In genomic region chr17:10589553-10590145, GRCh38 we compare ENCODE assay signal across 28 cellular contexts. TPM values are rescaled to one million over a fixed set of nuclear protein-coding genes. Genes with fewer than 3 reads are reported as not detected.
"Had no signal": no experiment of that assay in that cellular context is flagged by ENCODE, and none has a peak within 500 bp of the region (broad histone marks: within the 10 kb centered on the region; RNA-seq: fewer than 3 reads in every experiment).

No MANE protein-coding gene starts in this region.

- H3K9me3 Mint-ChIP-seq: natural killer cell; stimulated activated effector memory CD8-positive, alpha-beta T cell treated with anti-CD3 and anti-CD28 coated beads, Interleukin-12 subunit alpha, Interleukin-12 subunit beta, amount 100 ng/mL, for 72 hours; stimulated activated naive B cell treated with anti-CD40 and anti-IgM and Interleukin-4, amounts not matched to agents 10 μg/mL and 1 μg/mL and 100 μg/mL, for 72 hours; stimulated activated naive CD8-positive, alpha-beta T cell treated with anti-CD3 and anti-CD28 coated beads, Interleukin-15, Interleukin-2, amounts not matched to agents 100 ng/mL and 50 ng/mL, for 24 hours; type B pancreatic cell had no signal

- H3K36me3 Mint-ChIP-seq: naive thymus-derived CD4-positive, alpha-beta T cell; natural killer cell; neural progenitor cell; stimulated activated effector memory CD8-positive, alpha-beta T cell treated with anti-CD3 and anti-CD28 coated beads, Interleukin-12 subunit alpha, Interleukin-12 subunit beta, amount 100 ng/mL, for 72 hours; stimulated activated naive B cell treated with anti-CD40 and anti-IgM and Interleukin-4, amounts not matched to agents 10 μg/mL and 1 μg/mL and 100 μg/mL, for 72 hours; type B pancreatic cell had no signal

- H3K27ac ChIP-seq: neural progenitor cell, pancreas, prostate gland, right lobe of liver, sigmoid colon, stomach, thoracic aorta, thyroid gland, tibial nerve, vagina had no signal

- H3K4me1 ChIP-seq: neural progenitor cell, pancreas, prostate gland, right lobe of liver, sigmoid colon, stomach, thyroid gland, tibial nerve, vagina had no signal

- H3K27me3 ChIP-seq: neural progenitor cell, pancreas, right lobe of liver, sigmoid colon, thyroid gland, tibial nerve, vagina had no signal

- H2AFZ ChIP-seq: neural progenitor cell had no signal

- H3K27ac Mint-ChIP-seq: naive thymus-derived CD4-positive, alpha-beta T cell; natural killer cell; nephron; neural progenitor cell; stimulated activated effector memory CD8-positive, alpha-beta T cell treated with anti-CD3 and anti-CD28 coated beads, Interleukin-12 subunit alpha, Interleukin-12 subunit beta, amount 100 ng/mL, for 72 hours; stimulated activated naive B cell treated with anti-CD40 and anti-IgM and Interleukin-4, amounts not matched to agents 10 μg/mL and 1 μg/mL and 100 μg/mL, for 72 hours; stimulated activated naive CD8-positive, alpha-beta T cell treated with anti-CD3 and anti-CD28 coated beads, Interleukin-15, Interleukin-2, amounts not matched to agents 100 ng/mL and 50 ng/mL, for 24 hours; type B pancreatic cell had no signal

- H3K36me3 ChIP-seq: neural progenitor cell, pancreas, prostate gland, right lobe of liver, sigmoid colon, stomach, thoracic aorta, thyroid gland, tibial nerve, vagina had no signal

- DNase-seq: naive thymus-derived CD4-positive, alpha-beta T cell; natural killer cell; occipital lobe; pancreas; right cardiac atrium; right lobe of liver; sigmoid colon; small intestine; stimulated activated CD4-positive, alpha-beta T cell treated with anti-CD3 and anti-CD28 coated beads, Interleukin-15, amount 100 ng/mL, for 24 hours; stimulated activated CD4-positive, alpha-beta T cell treated with anti-CD3 and anti-CD28 coated beads, Interleukin-2, amount 100 ng/mL, for 24 hours; stimulated activated CD4-positive, alpha-beta T cell treated with anti-CD3 and anti-CD28 coated beads, Interleukin-2, amount 100 ng/mL, for 48 hours; stimulated activated CD4-positive, alpha-beta T cell treated with anti-CD3 and anti-CD28 coated beads, Interleukin-4, amount 100 ng/mL, for 24 hours; stimulated activated naive B cell treated with anti-CD40 and anti-IgM and Interleukin-4, amounts not matched to agents 10 μg/mL and 1 μg/mL and 100 μg/mL, for 72 hours; stimulated activated naive CD4-positive, alpha-beta T cell treated with Interleukin-2 at 50 U/mL for 16 hours; stomach; thyroid gland had no signal

- H3K4me2 ChIP-seq: neural progenitor cell had no signal

- H3K9me3 ChIP-seq: pancreas, prostate gland, right lobe of liver, sigmoid colon, thoracic aorta, thyroid gland, tibial nerve, vagina had no signal

- H3K4me3 ChIP-seq: neural progenitor cell, pancreas, prostate gland, right lobe of liver, sigmoid colon, stomach, thoracic aorta, thyroid gland, tibial nerve, vagina had no signal

- H3K4me3 Mint-ChIP-seq: naive thymus-derived CD4-positive, alpha-beta T cell; natural killer cell; nephron; neural progenitor cell; stimulated activated effector memory CD8-positive, alpha-beta T cell treated with anti-CD3 and anti-CD28 coated beads, Interleukin-12 subunit alpha, Interleukin-12 subunit beta, amount 100 ng/mL, for 72 hours; stimulated activated naive B cell treated with anti-CD40 and anti-IgM and Interleukin-4, amounts not matched to agents 10 μg/mL and 1 μg/mL and 100 μg/mL, for 72 hours; stimulated activated naive CD8-positive, alpha-beta T cell treated with anti-CD3 and anti-CD28 coated beads, Interleukin-15, Interleukin-2, amounts not matched to agents 100 ng/mL and 50 ng/mL, for 24 hours; type B pancreatic cell had no signal

- ATAC-seq: naive thymus-derived CD4-positive, alpha-beta T cell; natural killer cell; pancreas; right cardiac atrium; right lobe of liver; stimulated activated effector memory CD8-positive, alpha-beta T cell treated with anti-CD3 and anti-CD28 coated beads, Interleukin-12 subunit alpha, Interleukin-12 subunit beta, amount 100 ng/mL, for 72 hours; stimulated activated naive B cell treated with anti-CD40 and anti-IgM and Interleukin-4, amounts not matched to agents 10 μg/mL and 1 μg/mL and 100 μg/mL, for 72 hours had no signal

- H3K4me1 Mint-ChIP-seq: naive thymus-derived CD4-positive, alpha-beta T cell; natural killer cell; nephron; neural progenitor cell; stimulated activated effector memory CD8-positive, alpha-beta T cell treated with anti-CD3 and anti-CD28 coated beads, Interleukin-12 subunit alpha, Interleukin-12 subunit beta, amount 100 ng/mL, for 72 hours; stimulated activated naive B cell treated with anti-CD40 and anti-IgM and Interleukin-4, amounts not matched to agents 10 μg/mL and 1 μg/mL and 100 μg/mL, for 72 hours had no signal

RNA-seq across cellular contexts. Expression of gene MYH2, which starts 40.2 kb away (rescaled TPM):
- total RNA-seq: naive thymus-derived CD4-positive, alpha-beta T cell; natural killer cell; osteocyte; pancreas; renal cortical epithelial cell; subcutaneous adipose tissue; thyroid gland; tibial nerve; vagina had no signal
- polyA plus RNA-seq: naive thymus-derived CD4-positive, alpha-beta T cell; right cardiac atrium had no signal
